1 cellular context compared by ENCODE assay signal in genomic region chr14:35786856-35787255, GRCh38.
TF ChIP-seq lines count a peak whose summit lies in the region.

No MANE protein-coding gene starts in this region.

TF ChIP-seq in WTC11, 78 proteins besides CTCF, POLR2A, EP300 and RAD21:
- no peak for TF ChIP-seq PRDM15 (CRISPR knock-in tag; IDR thresholded peaks at IDR 0.05)
- no peak for TF ChIP-seq NR1H2 (CRISPR knock-in tag; IDR thresholded peaks at IDR 0.05)
- TF ChIP-seq USF2 (CRISPR knock-in tag; IDR thresholded peaks at IDR 0.05), result no peak
- TF ChIP-seq ZNF281 (CRISPR knock-in tag; IDR thresholded peaks at IDR 0.05), result no peak
- TF ChIP-seq NR3C1 (CRISPR knock-in tag; conservative IDR thresholded peaks at IDR 0.05; ENCODE audit: low read depth), result no peak
- no peak for TF ChIP-seq ZNF219 (CRISPR knock-in tag; IDR thresholded peaks at IDR 0.05; ENCODE audit: borderline replicate concordance)
- no peak for TF ChIP-seq IRF2 (CRISPR knock-in tag; IDR thresholded peaks at IDR 0.05; ENCODE audit: borderline replicate concordance, low read depth)
- TF ChIP-seq HMGXB4 (CRISPR knock-in tag; IDR thresholded peaks at IDR 0.05), result no peak
- TF ChIP-seq, protein P1, sequence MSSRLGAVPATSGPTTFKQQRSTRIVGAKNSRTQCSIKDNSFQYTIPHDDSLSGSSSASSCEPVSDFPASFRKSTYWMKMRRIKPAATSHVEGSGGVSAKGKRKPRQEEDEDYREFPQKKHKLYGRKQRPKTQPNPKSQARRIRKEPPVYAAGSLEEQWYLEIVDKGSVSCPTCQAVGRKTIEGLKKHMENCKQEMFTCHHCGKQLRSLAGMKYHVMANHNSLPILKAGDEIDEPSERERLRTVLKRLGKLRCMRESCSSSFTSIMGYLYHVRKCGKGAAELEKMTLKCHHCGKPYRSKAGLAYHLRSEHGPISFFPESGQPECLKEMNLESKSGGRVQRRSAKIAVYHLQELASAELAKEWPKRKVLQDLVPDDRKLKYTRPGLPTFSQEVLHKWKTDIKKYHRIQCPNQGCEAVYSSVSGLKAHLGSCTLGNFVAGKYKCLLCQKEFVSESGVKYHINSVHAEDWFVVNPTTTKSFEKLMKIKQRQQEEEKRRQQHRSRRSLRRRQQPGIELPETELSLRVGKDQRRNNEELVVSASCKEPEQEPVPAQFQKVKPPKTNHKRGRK (CRISPR knock-in tag; IDR thresholded peaks at IDR 0.05; ENCODE audit: borderline replicate concordance), result no peak
- no peak for TF ChIP-seq AR (CRISPR knock-in tag; IDR thresholded peaks at IDR 0.05)
